Comparison of ENCODE assay signal across 8 cellular contexts in the genomic region with DNA sequence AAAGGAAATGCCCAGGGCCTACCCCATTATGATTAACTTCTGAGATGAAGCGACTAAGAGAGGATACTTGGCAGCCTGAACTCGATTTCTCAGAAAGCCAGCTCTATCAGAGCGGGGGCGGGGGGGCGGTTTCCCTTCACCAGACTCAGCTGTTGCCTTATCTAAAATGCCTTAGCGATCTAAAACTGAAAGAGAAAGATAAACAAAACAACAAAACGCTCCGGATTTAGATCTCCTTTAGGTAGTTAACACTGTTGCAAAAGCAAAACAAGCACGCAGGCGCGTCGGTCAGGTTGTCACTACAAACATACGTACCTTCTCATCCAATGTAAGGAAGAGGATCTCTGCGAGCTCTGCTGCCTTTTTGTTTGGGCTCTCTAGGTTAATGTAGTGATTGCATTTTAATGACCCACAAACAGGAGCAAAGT. TPM values are rescaled to one million over a fixed set of nuclear protein-coding genes. Genes with fewer than 3 reads are reported as not detected.
DNase-seq lines count a peak whose midpoint lies in the region; ATAC-seq and TF ChIP-seq lines count a peak whose summit lies in the region.

No MANE protein-coding gene starts in this region.

- BruUV-seq in OCI-LY7 (replicated peaks; lab: Mats Ljungman, UMichigan): no TSS peak

- H3K27ac ChIP-seq in OCI-LY7 (ENCODE audit: low read depth, low read length, poor library complexity, severe bottlenecking) (no peak overlapping the region), body of pancreas (peak overlapping the region in 3 of 4 donors; percentile 83 to 89 (median 83)), smooth muscle cell (ENCODE audit: low read depth) (no peak overlapping the region)

- H3K27me3 ChIP-seq in body of pancreas (no peaks in the 10 kb centered on the region), smooth muscle cell (ENCODE audit: low read depth) (peaks cover 9% of the 10 kb centered on the region)

- H3K4me3 Mint-ChIP-seq in HFFc6: peak overlapping the region; percentile 70

- DNase-seq in HFFc6: no peak
- DNase-seq in OCI-LY7 (ENCODE audit: low spot score): no peak
- DNase-seq in body of pancreas: peak; percentile 13 to 52 (median 40)
- DNase-seq in iris pigment epithelial cell (ENCODE audit: low read depth): peak; percentile 28
- DNase-seq in smooth muscle cell (lab: John Stamatoyannopoulos, UW; ENCODE audit: unreplicated experiment): no peak
- no peak for DNase-seq in NCI-H1694 (lab: John Stamatoyannopoulos, UW)
- DNase-seq in NCI-H1694 treated with DMSO at 0.1 percent for 48 hours (lab: John Stamatoyannopoulos, UW): no peak

- H3K79me2 ChIP-seq in OCI-LY7 (ENCODE audit: insufficient read depth, low read depth, low read length) (no peaks in the 10 kb centered on the region), smooth muscle cell (ENCODE audit: low read depth) (peaks cover 6% of the 10 kb centered on the region)

- H3K9me3 Mint-ChIP-seq in HFFc6: no peaks in the 10 kb centered on the region

- H4K20me1 ChIP-seq in OCI-LY7 (ENCODE audit: insufficient read depth, low read length): no peaks in the 10 kb centered on the region
- H4K20me1 ChIP-seq in smooth muscle cell (ENCODE audit: low read depth): no peaks in the 10 kb centered on the region

- no peaks in the 10 kb centered on the region for H3K9me2 ChIP-seq in OCI-LY7 (ENCODE audit: insufficient read depth, low read length)

- no peak overlapping the region for H3K9ac ChIP-seq in smooth muscle cell (ENCODE audit: low read depth)

- H3K4me3 ChIP-seq in OCI-LY7 (ENCODE audit: low read depth, low read length, poor library complexity, severe bottlenecking): peak overlapping the region; percentile 15
- H3K4me3 ChIP-seq in body of pancreas: peak overlapping the region; percentile 78 to 79
- peak overlapping the region; percentile 92 for H3K4me3 ChIP-seq in smooth muscle cell

- 1 to 3% methylated on average over 14 of the region's 14 CpGs for WGBS in body of pancreas, 2 donors
- WGBS in smooth muscle cell (ENCODE audit: low lambda C conversion rate): 2% methylated on average over 14 of the region's 14 CpGs

- TF ChIP-seq CTCF in HFFc6 (IDR thresholded peaks at IDR 0.05) (no peak), OCI-LY7 (conservative IDR thresholded peaks at IDR 0.05; ENCODE audit: low read length) (no peak), body of pancreas (IDR thresholded peaks at IDR 0.05) (no peak), smooth muscle cell (IDR thresholded peaks at IDR 0.05; ENCODE audit: borderline replicate concordance, insufficient read depth, poor library complexity, severe bottlenecking) (no peak)

- peaks cover 27% of the 10 kb centered on the region for H3K27me3 Mint-ChIP-seq in HFFc6 (ENCODE audit: insufficient read depth)

- CTCF ChIA-PET in OCI-LY7 (lab: Charles Lee; ENCODE audit: unreplicated experiment): no interaction called here

- no peaks in the 10 kb centered on the region for H3F3A ChIP-seq in smooth muscle cell (ENCODE audit: low read depth)

- peak; percentile 42 for ATAC-seq in GM18498 (IDR thresholded peaks at IDR 0.05; ENCODE audit: unreplicated experiment)
- no peak for ATAC-seq in body of pancreas

- peak in 1 of 3 donors; percentile 10 for TF ChIP-seq POLR2A in body of pancreas (IDR thresholded peaks at IDR 0.05)

- POLR2A ChIA-PET in OCI-LY7 (lab: Charles Lee): interaction anchor here (0.6 kb wide), 1 partner anchor 114 kb away, joined by 4 read pairs; no protein-coding TSS in a partner anchor

- intact Hi-C loops in OCI-LY7 (cut with micrococcal nuclease; ENCODE audit: unreplicated experiment): no loop called here
- intact Hi-C loops in body of pancreas (cut with DNase I): loop anchor here (10.0 kb wide), 1 partner anchor 203 kb away; no protein-coding TSS in a partner anchor

- H3K4me1 Mint-ChIP-seq in HFFc6 (ENCODE audit: low read depth): peaks cover 8% of the 10 kb centered on the region

- H3K27ac Mint-ChIP-seq in HFFc6: no peak overlapping the region

- no peaks in the 10 kb centered on the region for H3K36me3 ChIP-seq in OCI-LY7 (ENCODE audit: insufficient read depth, low read length)
- H3K36me3 ChIP-seq in body of pancreas (replicated peaks in 1 of 2; ENCODE audit: insufficient read depth in 1 of 2, low read depth in 2 of 2): no peaks in the 10 kb centered on the region
- no peaks in the 10 kb centered on the region for H3K36me3 ChIP-seq in smooth muscle cell (ENCODE audit: low read depth)

- H2AFZ ChIP-seq in OCI-LY7 (ENCODE audit: low read length): peak overlapping the region; percentile 1; the same call in 1 of the 2 replicates
- peak overlapping the region; percentile 97 for H2AFZ ChIP-seq in smooth muscle cell (ENCODE audit: low read depth)

- peaks cover 5% of the 10 kb centered on the region for H3K4me1 ChIP-seq in OCI-LY7 (ENCODE audit: insufficient read depth, low read length, poor library complexity, severe bottlenecking)
- peaks cover 18% of the 10 kb centered on the region for H3K4me1 ChIP-seq in body of pancreas
- H3K4me1 ChIP-seq in smooth muscle cell (ENCODE audit: low read depth): no peaks in the 10 kb centered on the region

- H3K9me3 ChIP-seq in OCI-LY7 (ENCODE audit: low read length) (no peaks in the 10 kb centered on the region), body of pancreas (no peaks in the 10 kb centered on the region), smooth muscle cell (replicated peaks; ENCODE audit: low read depth) (no peaks in the 10 kb centered on the region)

- H3K36me3 Mint-ChIP-seq in HFFc6 (ENCODE audit: low read depth): no peaks in the 10 kb centered on the region

- H3K4me2 ChIP-seq in OCI-LY7 (ENCODE audit: low read length) (peak overlapping the region; percentile 41), smooth muscle cell (peak overlapping the region; percentile 96)

RNA-seq across cellular contexts. Expression of a gene that starts 1.1 kb away (rescaled TPM):
- total RNA-seq in HFFc6 (2021; fragmentation: NEBNext Ultra II Directional; extraction: Animal tissue kit (Norgen Biotek cat#: 25700)): under 1 TPM in 1 of 6 experiments, not detected in 5; 0.07 TPM
- 0.03 TPM in 1 of 2 replicates, not detected in the other for total RNA-seq in OCI-LY7 (2014; rRNA removed; shearing (Covaris generic))
- not detected in 2 replicates for total RNA-seq in OCI-LY7 (2022)
- 10 to 100 TPM in 1 of 2 donors, 1 to 10 TPM in 1; 7.0 to 16.2 TPM for total RNA-seq in body of pancreas
- total RNA-seq in smooth muscle cell: 3.7 and 8.9 TPM in 2 replicates
- polyA plus RNA-seq in smooth muscle cell: 2.9 and 3.8 TPM in 2 replicates

Comparison
In these comparisons a context has a peak if more than half of its experiments do, and no peak if none do; other contexts are left out.
1. DNase-seq: peak in body of pancreas (4 of 4) and iris pigment epithelial cell (single experiment); none in HFFc6 (single experiment), OCI-LY7 (single experiment), smooth muscle cell (single experiment), NCI-H1694 (single experiment) and NCI-H1694 treated with DMSO at 0.1 percent for 48 hours (single experiment).
2. H3K27ac ChIP-seq: peak in body of pancreas (3 of 4); none in OCI-LY7 (single experiment) and smooth muscle cell (single experiment).
3. H3K4me3 ChIP-seq: peak in every context shown above with its lines; median percentile 92 in smooth muscle cell; 78 in body of pancreas; 15 in OCI-LY7.